In the genomic region with DNA sequence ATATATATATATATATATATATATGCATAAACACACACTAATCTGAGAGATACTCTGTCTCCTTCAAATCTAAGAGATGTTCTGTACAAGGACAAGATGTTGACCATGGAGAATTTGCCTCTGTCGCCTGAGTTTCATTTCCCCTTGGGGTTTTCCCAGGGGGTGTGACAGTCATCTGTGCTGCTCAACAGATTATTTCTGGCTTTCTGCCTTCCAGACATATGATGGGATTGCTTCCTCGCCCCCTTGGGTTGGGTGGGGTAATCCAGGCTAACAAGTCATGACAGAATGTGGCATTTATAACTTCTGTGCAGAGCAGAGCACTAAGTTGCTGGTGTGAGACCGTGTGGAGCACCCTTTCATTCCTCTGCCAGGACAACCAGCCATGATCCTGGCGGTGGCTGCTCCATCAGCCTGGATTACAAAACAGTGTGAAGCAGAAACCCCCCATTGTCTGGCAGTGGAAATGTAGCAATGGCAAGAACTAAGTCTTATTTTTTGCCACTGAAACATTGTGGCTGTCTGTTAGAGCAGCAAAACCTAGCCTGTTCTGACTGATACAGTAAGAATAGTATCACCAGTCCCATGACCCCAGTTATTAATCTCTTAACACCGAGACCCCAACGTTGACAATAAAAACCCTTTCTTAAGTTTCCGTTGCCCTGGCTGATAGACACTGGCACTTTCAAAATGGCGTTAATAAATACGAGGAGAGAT, we compare ENCODE assay signal across 10 cellular contexts. TPM values are rescaled to one million over a fixed set of nuclear protein-coding genes. Genes with fewer than 3 reads are reported as not detected.
DNase-seq lines count a peak whose midpoint lies in the region; ATAC-seq, FAIRE-seq and TF ChIP-seq lines count a peak whose summit lies in the region.
"Had no signal": no experiment of that assay in that cellular context is flagged by ENCODE, and none has a peak within 500 bp of the region (broad histone marks: within the 10 kb centered on the region; RNA-seq: fewer than 3 reads in every experiment).

No MANE protein-coding gene starts in this region.

- H3K4me1 Mint-ChIP-seq in activated naive CD8-positive, alpha-beta T cell treated with anti-CD3 and anti-CD28 coated beads for 36 hours = peaks cover 4% of the 10 kb centered on the region

- no peaks in the 10 kb centered on the region for H3K9me3 Mint-ChIP-seq in activated naive CD8-positive, alpha-beta T cell treated with anti-CD3 and anti-CD28 coated beads for 36 hours

- ATAC-seq in GM21360 (IDR thresholded peaks at IDR 0.05; ENCODE audit: unreplicated experiment) (peak; percentile 74), HG03159 (IDR thresholded peaks at IDR 0.05; ENCODE audit: unreplicated experiment) (peak; percentile 85), omental fat pad (ENCODE audit: low FRiP score) (no peak)
- ATAC-seq in activated CD4-positive, CD25-positive, alpha-beta regulatory T cell treated with anti-CD3 and anti-CD28 coated beads, Interleukin-2, amount 50 U/mL, for 24 hours = no peak

- no peak overlapping the region for H3K4me3 Mint-ChIP-seq in activated naive CD8-positive, alpha-beta T cell treated with anti-CD3 and anti-CD28 coated beads for 36 hours

- DNase-seq in GM12891 (ENCODE audit: insufficient read length, low spot score) (no peak), NCI-H1105 treated with DMSO at 0.1 percent for 48 hours (lab: John Stamatoyannopoulos, UW) (no peak), AG08395 (ENCODE audit: low spot score) (no peak), omental fat pad (ENCODE audit: low spot score) (no peak)
- peak; percentile 20 for DNase-seq in activated naive CD8-positive, alpha-beta T cell treated with anti-CD3 and anti-CD28 coated beads for 36 hours
- DNase-seq: mesendoderm, NCI-H2171 had no signal

- TF ChIP-seq CTCF in omental fat pad (IDR thresholded peaks at IDR 0.05) = no peak

- no peaks in the 10 kb centered on the region for H3K27me3 Mint-ChIP-seq in activated naive CD8-positive, alpha-beta T cell treated with anti-CD3 and anti-CD28 coated beads for 36 hours

- no peaks in the 10 kb centered on the region for H3K36me3 Mint-ChIP-seq in activated naive CD8-positive, alpha-beta T cell treated with anti-CD3 and anti-CD28 coated beads for 36 hours

- no peak overlapping the region for H3K27ac Mint-ChIP-seq in activated naive CD8-positive, alpha-beta T cell treated with anti-CD3 and anti-CD28 coated beads for 36 hours

- peak; percentile 81 for FAIRE-seq in GM12891 (lab: Jason Lieb, UNC)

- no peak for TF ChIP-seq POLR2A in GM12891 (IDR thresholded peaks at IDR 0.05; ENCODE audit: low read depth, low read length)

TF ChIP-seq in GM12891, 5 proteins besides CTCF, POLR2A, EP300 and RAD21:
- TF ChIP-seq SPI1 (IDR thresholded peaks at IDR 0.05; ENCODE audit: low read depth, low read length) (peak; percentile 97), POU2F2 (IDR thresholded peaks at IDR 0.05; ENCODE audit: low read depth, low read length) (0 out of 2 replicates have a peak, but pooled peaks have one; percentile 19), PAX5 (IDR thresholded peaks at IDR 0.05; ENCODE audit: insufficient read depth, low read length, severe bottlenecking) (no peak)
TF ChIP-seq in GM12891: peak in this region for 2.

RNA-seq across cellular contexts. Expression of a gene that starts 13.7 kb away (rescaled TPM):
- polyA plus RNA-seq in GM12891 (2012; ENCODE audit: low read depth, missing spikeins) = 15.1 TPM
- total RNA-seq in activated naive CD8-positive, alpha-beta T cell treated with anti-CD3 and anti-CD28 coated beads for 36 hours = 1 to 10 TPM; 5.5 to 5.6 TPM
- 10 to 100 TPM; 13.9 to 17.1 (median 15.8) TPM for total RNA-seq in omental fat pad

Comparison
In these comparisons a context has a peak if more than half of its experiments do, and no peak if none do; other contexts are left out.
1. ATAC-seq: peak in GM21360 (single experiment) and HG03159 (single experiment); none in activated CD4-positive, CD25-positive, alpha-beta regulatory T cell treated with anti-CD3 and anti-CD28 coated beads, Interleukin-2, amount 50 U/mL, for 24 hours (0 of 2) and omental fat pad (single experiment).